ENCODE assay signal across 1 cellular context in genomic region chr6:145836767-145837166, GRCh38.
TF ChIP-seq lines count a peak whose summit lies in the region.

No MANE protein-coding gene starts in this region.

TF ChIP-seq in SK-N-SH, 30 proteins besides CTCF, POLR2A, EP300 and RAD21 (continued from another document):
- TF ChIP-seq, protein P1, sequence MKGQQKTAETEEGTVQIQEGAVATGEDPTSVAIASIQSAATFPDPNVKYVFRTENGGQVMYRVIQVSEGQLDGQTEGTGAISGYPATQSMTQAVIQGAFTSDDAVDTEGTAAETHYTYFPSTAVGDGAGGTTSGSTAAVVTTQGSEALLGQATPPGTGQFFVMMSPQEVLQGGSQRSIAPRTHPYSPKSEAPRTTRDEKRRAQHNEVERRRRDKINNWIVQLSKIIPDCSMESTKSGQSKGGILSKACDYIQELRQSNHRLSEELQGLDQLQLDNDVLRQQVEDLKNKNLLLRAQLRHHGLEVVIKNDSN (IDR thresholded peaks at IDR 0.05; ENCODE audit: borderline replicate concordance, low read depth) = no peak
- TF ChIP-seq IRF3 (IDR thresholded peaks at IDR 0.05; ENCODE audit: low read depth, low read length) (no peak), EZH2phosphoT487 (IDR thresholded peaks at IDR 0.05; ENCODE audit: borderline replicate concordance, low read depth) (no peak), FOSL2 (IDR thresholded peaks at IDR 0.05; ENCODE audit: borderline replicate concordance, low read depth) (peak; percentile 44; the same call in 1 of the 2 replicates), MEF2A (IDR thresholded peaks at IDR 0.05; ENCODE audit: borderline replicate concordance, low read depth) (no peak), TEAD4 (IDR thresholded peaks at IDR 0.05; ENCODE audit: borderline replicate concordance, insufficient read depth) (peak; percentile 74; the same call in 1 of the 2 replicates), SMC3 (IDR thresholded peaks at IDR 0.05; ENCODE audit: low read depth, low read length) (no peak), MXI1 (IDR thresholded peaks at IDR 0.05; ENCODE audit: low read depth, low read length) (no peak), NRF1 (IDR thresholded peaks at IDR 0.05; ENCODE audit: low read depth, low read length) (no peak), REST (IDR thresholded peaks at IDR 0.05; ENCODE audit: low read depth, low read length) (no peak), YY1 (IDR thresholded peaks at IDR 0.05; ENCODE audit: low read depth) (no peak), POLR2AphosphoS5 (IDR thresholded peaks at IDR 0.05; ENCODE audit: low read depth, low read length) (no peak), FOXM1 (IDR thresholded peaks at IDR 0.05; ENCODE audit: low read depth) (0 out of 2 replicates have a peak, but pooled peaks have one; percentile 35), RCOR1 (IDR thresholded peaks at IDR 0.05; ENCODE audit: low read length) (no peak), TCF12 (IDR thresholded peaks at IDR 0.05) (peak; percentile 70), GABPA (IDR thresholded peaks at IDR 0.05; ENCODE audit: low read depth) (no peak), ELF1 (IDR thresholded peaks at IDR 0.05) (no peak)
- TF ChIP-seq, protein P2, sequence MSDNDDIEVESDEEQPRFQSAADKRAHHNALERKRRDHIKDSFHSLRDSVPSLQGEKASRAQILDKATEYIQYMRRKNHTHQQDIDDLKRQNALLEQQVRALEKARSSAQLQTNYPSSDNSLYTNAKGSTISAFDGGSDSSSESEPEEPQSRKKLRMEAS (IDR thresholded peaks at IDR 0.05; ENCODE audit: low read depth) = no peak
- TF ChIP-seq, protein P3, sequence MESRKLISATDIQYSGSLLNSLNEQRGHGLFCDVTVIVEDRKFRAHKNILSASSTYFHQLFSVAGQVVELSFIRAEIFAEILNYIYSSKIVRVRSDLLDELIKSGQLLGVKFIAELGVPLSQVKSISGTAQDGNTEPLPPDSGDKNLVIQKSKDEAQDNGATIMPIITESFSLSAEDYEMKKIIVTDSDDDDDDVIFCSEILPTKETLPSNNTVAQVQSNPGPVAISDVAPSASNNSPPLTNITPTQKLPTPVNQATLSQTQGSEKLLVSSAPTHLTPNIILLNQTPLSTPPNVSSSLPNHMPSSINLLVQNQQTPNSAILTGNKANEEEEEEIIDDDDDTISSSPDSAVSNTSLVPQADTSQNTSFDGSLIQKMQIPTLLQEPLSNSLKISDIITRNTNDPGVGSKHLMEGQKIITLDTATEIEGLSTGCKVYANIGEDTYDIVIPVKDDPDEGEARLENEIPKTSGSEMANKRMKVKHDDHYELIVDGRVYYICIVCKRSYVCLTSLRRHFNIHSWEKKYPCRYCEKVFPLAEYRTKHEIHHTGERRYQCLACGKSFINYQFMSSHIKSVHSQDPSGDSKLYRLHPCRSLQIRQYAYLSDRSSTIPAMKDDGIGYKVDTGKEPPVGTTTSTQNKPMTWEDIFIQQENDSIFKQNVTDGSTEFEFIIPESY (IDR thresholded peaks at IDR 0.05; ENCODE audit: borderline replicate concordance, low read depth) = no peak
